8 cellular contexts compared by ENCODE assay signal in the genomic region with DNA sequence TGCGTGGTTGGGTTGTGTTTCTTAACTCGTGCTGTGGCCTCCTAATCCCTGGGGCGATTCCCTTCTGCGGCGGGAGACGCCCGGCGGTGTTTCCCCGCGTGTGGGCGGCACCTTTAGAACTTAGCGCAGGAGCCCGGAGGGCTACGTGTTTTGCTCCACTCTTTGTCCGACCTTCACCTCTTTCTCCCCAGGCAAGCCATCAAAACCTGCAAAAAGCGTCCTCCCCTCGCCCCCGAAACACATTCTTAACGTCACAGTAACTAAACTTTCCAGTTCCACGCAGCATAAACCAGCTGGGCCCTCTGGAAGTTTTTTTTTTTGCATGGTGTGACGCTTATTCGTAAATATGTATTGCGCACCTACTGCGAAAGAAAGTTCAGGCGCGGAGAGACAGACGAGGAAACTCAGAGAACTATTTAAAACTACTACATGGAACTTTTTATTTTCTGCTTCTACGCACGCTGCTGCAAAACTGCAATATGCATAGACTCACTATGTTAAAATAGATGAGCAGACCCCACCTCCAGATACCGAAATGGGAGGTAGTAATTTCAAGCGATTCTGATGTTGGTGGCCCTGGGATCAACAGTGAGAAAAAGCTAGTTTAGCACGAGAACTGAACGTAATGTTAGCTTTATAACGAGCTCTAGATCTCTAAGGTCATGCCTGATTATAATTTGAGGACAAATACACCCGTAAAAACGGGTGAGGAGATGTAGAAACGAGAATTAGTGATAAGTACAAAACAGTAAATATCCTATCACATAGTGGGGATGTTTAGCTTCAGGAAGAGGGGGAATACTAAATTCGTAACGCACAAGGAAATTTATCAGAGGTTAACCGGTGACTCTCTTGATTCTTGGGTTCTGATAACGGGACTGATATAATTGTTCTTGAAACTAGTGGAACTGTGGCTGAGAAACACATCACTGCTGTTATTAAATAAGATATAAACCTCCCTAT. TPM values are rescaled to one million over a fixed set of nuclear protein-coding genes. Genes with fewer than 3 reads are reported as not detected.
DNase-seq lines count a peak whose midpoint lies in the region; ATAC-seq and TF ChIP-seq lines count a peak whose summit lies in the region.

No MANE protein-coding gene starts in this region.

- CTCF ChIA-PET in RWPE1 (lab: Yijun Ruan, JAX), result no interaction called here

- intact Hi-C loops in breast epithelium (cut with DNase I; ENCODE audit: low total_unique reads), result no loop called here

- no peaks in the 10 kb centered on the region for H3K36me3 ChIP-seq in breast epithelium

- H3K9me3 ChIP-seq in breast epithelium, result no peaks in the 10 kb centered on the region

- peaks cover 0 to 4% of the 10 kb centered on the region in 2 donors for H3K4me1 ChIP-seq in breast epithelium

- H3K4me3 ChIP-seq in breast epithelium, result peak overlapping the region; percentile 72 to 100 (median 93)

- H3K27me3 ChIP-seq in breast epithelium (no peaks in the 10 kb centered on the region), layer of hippocampus (ENCODE audit: control insufficient read depth, insufficient read depth, low read length) (no peaks in the 10 kb centered on the region)

- POLR2A ChIA-PET in RWPE1 (lab: Yijun Ruan, JAX; ENCODE audit: low non-redundant PET), result no interaction called here

- peak overlapping the region; percentile 94 for H3K27ac ChIP-seq in RWPE1
- peak overlapping the region; percentile 91 to 97 for H3K27ac ChIP-seq in breast epithelium
- H3K27ac ChIP-seq in layer of hippocampus (ENCODE audit: low read depth, low read length), result peak overlapping the region; percentile 84

- no peak for TF ChIP-seq POLR2A in breast epithelium (IDR thresholded peaks at IDR 0.05)

- DNase-seq in AG20443 (ENCODE audit: low spot score) (peak; percentile 34), RWPE1 (ENCODE audit: low spot score) (peak; percentile 25), breast epithelium (ENCODE audit: low spot score in 2 of 2) (no peak), NCI-H774 (lab: John Stamatoyannopoulos, UW) (no peak)
- peak; percentile 3 to 60 (median 55) for DNase-seq in stimulated activated CD4-positive, alpha-beta T cell treated with anti-CD3 and anti-CD28 coated beads, TNF-alpha, amount 100 ng/mL, for 48 hours (ENCODE audit: low read depth in 3 of 3)

- no peak for TF ChIP-seq CTCF in RWPE1 (conservative IDR thresholded peaks at IDR 0.05; ENCODE audit: low read depth)
- TF ChIP-seq CTCF in breast epithelium (IDR thresholded peaks at IDR 0.05), result no peak

- ATAC-seq in GM18873 (IDR thresholded peaks at IDR 0.05; ENCODE audit: low FRiP score, unreplicated experiment) (peak; percentile 28), HG03108 (IDR thresholded peaks at IDR 0.05; ENCODE audit: unreplicated experiment) (peak; percentile 28)

RNA-seq across cellular contexts. Expression of gene MTR, which starts 0.9 kb away (rescaled TPM):
- 10 to 100 TPM; 30.5 to 32.3 (median 31.7) TPM for total RNA-seq in breast epithelium

Comparison
In these comparisons a context has a peak if more than half of its experiments do, and no peak if none do; other contexts are left out.
1. DNase-seq: peak in AG20443 (single experiment), RWPE1 (single experiment) and stimulated activated CD4-positive, alpha-beta T cell treated with anti-CD3 and anti-CD28 coated beads, TNF-alpha, amount 100 ng/mL, for 48 hours (3 of 3); none in breast epithelium (0 of 2) and NCI-H774 (single experiment).
2. Peak in every context shown above with its lines, with median percentiles within 50 percentile points of each other: H3K27ac ChIP-seq.